Comparison of ENCODE assay signal across 9 cellular contexts in genomic region chr2:47654790-47655562, GRCh38.
DNase-seq lines count a peak whose midpoint lies in the region; ATAC-seq and TF ChIP-seq lines count a peak whose summit lies in the region.
"Had no signal": no experiment of that assay in that cellular context is flagged by ENCODE, and none has a peak within 500 bp of the region (broad histone marks: within the 10 kb centered on the region; RNA-seq: fewer than 3 reads in every experiment).

No MANE protein-coding gene starts in this region.

- ATAC-seq in HG02981 (IDR thresholded peaks at IDR 0.05; ENCODE audit: unreplicated experiment), result peak; percentile 78

- peaks cover 15% of the 10 kb centered on the region for H3K27me3 Mint-ChIP-seq in nephron progenitor cell (ENCODE audit: low read depth, poor library complexity)

- no peaks in the 10 kb centered on the region for H3K36me3 Mint-ChIP-seq in nephron progenitor cell (ENCODE audit: low read depth)

- H3K9me3 Mint-ChIP-seq in nephron progenitor cell, result peaks cover 8% of the 10 kb centered on the region

- DNase-seq in NCI-H2227 (lab: John Stamatoyannopoulos, UW; ENCODE audit: unreplicated experiment), result peak; percentile 22
- no peak for DNase-seq in NCI-H2227 treated with DMSO at 0.1 percent for 48 hours (lab: John Stamatoyannopoulos, UW)
- peak; percentile 41 for DNase-seq in NCI-H69 (lab: John Stamatoyannopoulos, UW)
- DNase-seq in substantia nigra (lab: John Stamatoyannopoulos, UW), result no peak
- DNase-seq in T-helper 2 cell, result no peak
- no peak for DNase-seq in nephron progenitor cell
- DNase-seq in medulla oblongata (ENCODE audit: extremely low spot score), result no peak

- H3K27ac ChIP-seq in substantia nigra (ENCODE audit: low read depth, low read length, poor library complexity, severe bottlenecking), result peak overlapping the region; percentile 66
- H3K27ac ChIP-seq: A549 had no signal

- H3K4me3 Mint-ChIP-seq in nephron progenitor cell, result no peak overlapping the region

- peaks cover 70% of the 10 kb centered on the region for H3K4me1 Mint-ChIP-seq in nephron progenitor cell

- no peak for TF ChIP-seq CTCF in nephron progenitor cell (IDR thresholded peaks at IDR 0.05)

- H3K27ac Mint-ChIP-seq in nephron progenitor cell, result no peak overlapping the region

Comparison
In these comparisons a context has a peak if more than half of its experiments do, and no peak if none do; other contexts are left out.
1. DNase-seq: peak in NCI-H2227 (single experiment) and NCI-H69 (single experiment); none in NCI-H2227 treated with DMSO at 0.1 percent for 48 hours (single experiment), substantia nigra (0 of 49), T-helper 2 cell (0 of 5), nephron progenitor cell (single experiment) and medulla oblongata (single experiment).